In the genomic region with DNA sequence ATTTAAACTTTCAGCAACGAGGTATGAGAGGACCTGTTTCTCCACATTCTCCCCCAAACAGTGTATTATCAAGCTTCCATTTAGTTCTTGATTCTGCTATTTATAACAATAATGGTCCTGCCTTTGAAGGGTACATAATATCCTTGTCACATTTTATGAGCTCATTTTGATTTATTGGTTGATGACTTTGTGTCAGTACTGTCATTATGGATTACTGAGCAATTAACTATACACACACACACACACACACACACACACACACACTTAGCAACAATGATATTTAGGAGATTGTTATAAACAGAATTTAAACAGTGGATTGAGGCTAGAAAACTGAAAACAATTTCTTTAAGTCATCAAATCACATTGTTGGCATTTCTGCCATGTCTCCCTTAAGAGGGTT, we compare ENCODE assay signal across 18 cellular contexts. TPM values are rescaled to one million over a fixed set of nuclear protein-coding genes. Genes with fewer than 3 reads are reported as not detected.
"Had no signal": no experiment of that assay in that cellular context is flagged by ENCODE, and none has a peak within 500 bp of the region (broad histone marks: within the 10 kb centered on the region; RNA-seq: fewer than 3 reads in every experiment).

No MANE protein-coding gene starts in this region.

- H3K36me3 ChIP-seq: thyroid gland had no signal

- H3K4me3 ChIP-seq: lung, thyroid gland had no signal

- DNase-seq: activated CD4-positive, alpha-beta T cell treated with anti-CD3 and anti-CD28 coated beads, Interleukin-2, amount 50 U/mL, for 48 hours; activated gamma-delta T cell treated with Interleukin-2 at 50 U/mL for 16 hours; activated T-cell treated with anti-CD3 and anti-CD28 coated beads, Interleukin-2, amount 50 U/mL, for 4 hours; aorta; hippocampal formation; midbrain; naive B cell; retina; thyroid gland had no signal

- H3K27me3 ChIP-seq: thyroid gland had no signal

- FAIRE-seq: bronchial epithelial cell, urothelium cell line had no signal

- ATAC-seq: activated CD4-positive, CD25-positive, alpha-beta regulatory T cell treated with anti-CD3 and anti-CD28 coated beads, Interleukin-2, amount 50 U/mL, for 24 hours; activated T-cell treated with anti-CD3 and anti-CD28 coated beads, Interleukin-2, amount 50 U/mL, for 4 hours had no signal

- H3K9me3 ChIP-seq: thyroid gland had no signal

- H3K27ac ChIP-seq: thyroid gland had no signal

RNA-seq across cellular contexts. Expression of gene TMIGD1, which starts 7.0 kb away (rescaled TPM):
- total RNA-seq: activated T-cell treated with anti-CD3 and anti-CD28 coated beads, Interleukin-2, amount 50 U/mL, for 4 hours; aorta; bronchial epithelial cell; chondrocyte; dermis microvascular lymphatic vessel endothelial cell; glomerular endothelial cell; lung; skeletal muscle tissue; thyroid gland had no signal
- polyA plus RNA-seq: esophagus, lung had no signal
